ENCODE assay signal across 21 cellular contexts in genomic region chr5:127216906-127217675, GRCh38.
DNase-seq lines count a peak whose midpoint lies in the region; ATAC-seq and TF ChIP-seq lines count a peak whose summit lies in the region.
"Had no signal": no experiment of that assay in that cellular context is flagged by ENCODE, and none has a peak within 500 bp of the region (broad histone marks: within the 10 kb centered on the region; RNA-seq: fewer than 3 reads in every experiment).

No MANE protein-coding gene starts in this region.

- no peaks in the 10 kb centered on the region for H4K20me1 ChIP-seq in GM23338 (replicated peaks; ENCODE audit: insufficient read depth)
- H4K20me1 ChIP-seq in neural progenitor cell (ENCODE audit: low read depth): no peaks in the 10 kb centered on the region

- TF ChIP-seq CTCF in GM23338 (conservative IDR thresholded peaks at IDR 0.05; ENCODE audit: low read depth in 2 of 2): 0 out of 4 replicates have a peak, but pooled peaks of 1 of the 2 experiments have one; percentile 12
- TF ChIP-seq CTCF in epithelial cell of esophagus (IDR thresholded peaks at IDR 0.05; ENCODE audit: insufficient read depth, low read depth, low read length, missing control alignments): no peak
- peak; percentile 34 for TF ChIP-seq CTCF in neural progenitor cell (IDR thresholded peaks at IDR 0.05)
- no peak for TF ChIP-seq CTCF in mucosa of descending colon (IDR thresholded peaks at IDR 0.05)

- H3K4me3 Mint-ChIP-seq in GM23338 (no peak overlapping the region), neural progenitor cell (no peak overlapping the region), T-cell (no peak overlapping the region)
- H3K4me3 Mint-ChIP-seq: activated CD8-positive, alpha-beta T cell treated with anti-CD3 and anti-CD28 coated beads, Interleukin-2, amount 10 ng/mL, durations not matched to agents 7 days and 5 days; activated naive CD4-positive, alpha-beta T cell treated with anti-CD3 and anti-CD28 coated beads for 36 hours; activated T-cell treated with anti-CD3 and anti-CD28 coated beads, Interleukin-2, amount 50 U/mL, for 24 hours; CD4-positive, alpha-beta memory T cell had no signal

- H3K4me1 Mint-ChIP-seq in GM23338 (peaks cover 4% of the 10 kb centered on the region; the same call in 1 of the 3 replicates), neural progenitor cell (peaks cover 6% of the 10 kb centered on the region), T-cell (no peaks in the 10 kb centered on the region)
- H3K4me1 Mint-ChIP-seq: CD4-positive, alpha-beta memory T cell had no signal

- H3K4me2 ChIP-seq in GM23338: no peak overlapping the region
- H3K4me2 ChIP-seq in neural progenitor cell: no peak overlapping the region

- POLR2A ChIA-PET in T-cell (lab: Charles Lee): no interaction called here

- intact Hi-C loops in mucosa of descending colon (cut with DNase I, micrococcal nuclease): no loop called here

- H3K27ac ChIP-seq in GM23338 (ENCODE audit: low read depth) (no peak overlapping the region), neural progenitor cell (no peak overlapping the region)
- H3K27ac ChIP-seq: ascending aorta had no signal

- H2AFZ ChIP-seq in GM23338: no peak overlapping the region
- H2AFZ ChIP-seq in neural progenitor cell (replicated peaks): no peak overlapping the region

- no peaks in the 10 kb centered on the region for H3K9me3 ChIP-seq in neural progenitor cell (ENCODE audit: low read depth)
- H3K9me3 ChIP-seq in mucosa of descending colon: no peaks in the 10 kb centered on the region
- H3K9me3 ChIP-seq: ascending aorta had no signal

- peaks cover 3% of the 10 kb centered on the region for H3K27me3 Mint-ChIP-seq in GM23338 (ENCODE audit: insufficient read depth, low read depth, poor library complexity)
- no peaks in the 10 kb centered on the region for H3K27me3 Mint-ChIP-seq in neural progenitor cell (ENCODE audit: insufficient read depth, low read depth)
- H3K27me3 Mint-ChIP-seq in T-cell: peaks cover 18 to 20% of the 10 kb centered on the region in 2 donors

- H3K9me3 Mint-ChIP-seq in GM23338 (no peaks in the 10 kb centered on the region), neural progenitor cell (peaks cover 2% of the 10 kb centered on the region), T-cell (peaks cover 2 to 14% (median 11%) of the 10 kb centered on the region in 3 donors)

- no peaks in the 10 kb centered on the region for H3K9me2 ChIP-seq in GM23338 (ENCODE audit: insufficient read depth)

- H3K36me3 Mint-ChIP-seq in GM23338 (ENCODE audit: low read depth): no peaks in the 10 kb centered on the region
- no peaks in the 10 kb centered on the region for H3K36me3 Mint-ChIP-seq in neural progenitor cell
- H3K36me3 Mint-ChIP-seq in T-cell: peaks cover 10% of the 10 kb centered on the region

- H3K36me3 ChIP-seq in GM23338 (ENCODE audit: insufficient read depth) (no peaks in the 10 kb centered on the region), neural progenitor cell (no peaks in the 10 kb centered on the region), mucosa of descending colon (ENCODE audit: low read depth) (no peaks in the 10 kb centered on the region)
- H3K36me3 ChIP-seq: ascending aorta had no signal

- ATAC-seq in GM23338 (peak; percentile 61), mucosa of descending colon (no peak), T-cell (replicated peaks in 1 of 4) (no peak)
- ATAC-seq: activated CD8-positive, alpha-beta T cell treated with anti-CD3 and anti-CD28 coated beads, Interleukin-2, amount 10 ng/mL, durations not matched to agents 7 days and 5 days had no signal

- H3K4me1 ChIP-seq in GM23338 (ENCODE audit: insufficient read depth) (no peaks in the 10 kb centered on the region), neural progenitor cell (peaks cover 4% of the 10 kb centered on the region), mucosa of descending colon (ENCODE audit: low read depth) (no peaks in the 10 kb centered on the region)
- H3K4me1 ChIP-seq: ascending aorta had no signal

- H3F3A ChIP-seq in GM23338 (replicated peaks; ENCODE audit: low read depth) (no peaks in the 10 kb centered on the region), neural progenitor cell (ENCODE audit: low read depth) (no peaks in the 10 kb centered on the region)

- H3K79me2 ChIP-seq in GM23338 (replicated peaks; ENCODE audit: insufficient read depth) (no peaks in the 10 kb centered on the region), neural progenitor cell (ENCODE audit: low read depth) (no peaks in the 10 kb centered on the region)

- peak; percentile 21 for DNase-seq in GM23338 (ENCODE audit: low spot score)
- DNase-seq in RPMI7951 (ENCODE audit: low read depth): peak; percentile 12
- peak; percentile 41 for DNase-seq in epithelial cell of esophagus (ENCODE audit: low read depth)
- DNase-seq in neural progenitor cell (ENCODE audit: low spot score): peak; percentile 43
- no peak for DNase-seq in mucosa of descending colon
- DNase-seq in LoVo (ENCODE audit: low spot score): no peak
- no peak for DNase-seq in T-cell
- DNase-seq: activated CD4-positive, CD25-positive, alpha-beta regulatory T cell; activated CD8-positive, alpha-beta T cell treated with anti-CD3 and anti-CD28 coated beads, Interleukin-2, amount 10 ng/mL, durations not matched to agents 7 days and 5 days; activated naive CD4-positive, alpha-beta T cell treated with anti-CD3 and anti-CD28 coated beads for 36 hours; activated T-cell treated with anti-CD3 and anti-CD28 coated beads, Interleukin-2, amount 50 U/mL, for 24 hours; CD4-positive, alpha-beta memory T cell; DMS79 treated with DMSO at 0.1 percent for 48 hours; hippocampal formation; kidney; NCI-H1092 treated with DMSO at 0.1 percent for 48 hours; NCI-H2081; NCI-H524 treated with DMSO at 0.1 percent for 48 hours; OCI-M1; T-helper 2 cell had no signal

- H3K27ac Mint-ChIP-seq in GM23338: no peak overlapping the region
- no peak overlapping the region for H3K27ac Mint-ChIP-seq in neural progenitor cell
- H3K27ac Mint-ChIP-seq in T-cell: no peak overlapping the region
- H3K27ac Mint-ChIP-seq: activated CD8-positive, alpha-beta T cell treated with anti-CD3 and anti-CD28 coated beads, Interleukin-2, amount 10 ng/mL, durations not matched to agents 7 days and 5 days; activated naive CD4-positive, alpha-beta T cell treated with anti-CD3 and anti-CD28 coated beads for 36 hours; activated T-cell treated with anti-CD3 and anti-CD28 coated beads, Interleukin-2, amount 50 U/mL, for 24 hours; CD4-positive, alpha-beta memory T cell had no signal

- CTCF ChIA-PET in T-cell (lab: Charles Lee): no interaction called here

- H3K9ac ChIP-seq in neural progenitor cell: no peak overlapping the region

- no peaks in the 10 kb centered on the region for H3K27me3 ChIP-seq in GM23338 (ENCODE audit: insufficient read depth)
- no peaks in the 10 kb centered on the region for H3K27me3 ChIP-seq in neural progenitor cell
- H3K27me3 ChIP-seq: ascending aorta had no signal

- H3K4me3 ChIP-seq in GM23338 (no peak overlapping the region), epithelial cell of esophagus (ENCODE audit: low read length) (no peak overlapping the region), neural progenitor cell (no peak overlapping the region), mucosa of descending colon (no peak overlapping the region)
- H3K4me3 ChIP-seq: ascending aorta had no signal

Comparison
In these comparisons a context has a peak if more than half of its experiments do, and no peak if none do; other contexts are left out.
1. DNase-seq: peak in GM23338 (single experiment), RPMI7951 (single experiment), epithelial cell of esophagus (single experiment) and neural progenitor cell (single experiment); none in mucosa of descending colon (0 of 3), LoVo (single experiment) and T-cell (0 of 34).